ENCODE assay signal across 14 cellular contexts in the genomic region with DNA sequence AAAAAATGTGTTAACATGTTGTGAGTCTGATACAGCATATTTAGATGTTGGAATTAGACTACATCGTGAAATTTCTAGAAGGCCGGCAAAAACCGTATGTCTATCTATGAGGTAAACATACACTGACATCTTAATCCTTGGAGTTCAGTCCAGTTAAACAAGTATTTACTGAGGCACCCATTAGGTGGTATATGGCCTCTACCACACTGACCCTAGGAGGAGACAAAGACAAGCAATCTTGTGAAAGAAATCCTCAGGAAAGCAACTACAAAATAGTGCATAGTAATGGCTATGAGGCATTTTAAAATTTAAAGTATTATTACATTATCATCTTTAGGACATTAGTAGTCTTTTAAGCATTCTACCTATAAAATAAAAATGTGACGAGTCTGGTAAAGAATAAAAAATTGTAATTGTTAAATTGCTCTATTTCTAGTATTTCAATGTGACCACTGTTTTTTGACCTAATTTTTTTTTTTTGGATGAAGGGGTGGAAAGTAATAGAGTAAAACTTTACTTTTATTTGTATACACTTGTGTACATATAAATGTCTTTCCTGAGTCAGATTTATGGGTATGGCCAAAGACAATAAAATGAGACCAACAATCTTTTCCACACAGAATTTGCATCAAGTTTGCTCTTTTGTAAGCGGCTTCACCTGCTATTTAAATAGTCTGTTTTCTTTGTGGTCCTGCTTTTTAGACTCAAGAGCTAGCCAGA. TPM values are rescaled to one million over a fixed set of nuclear protein-coding genes. Genes with fewer than 3 reads are reported as not detected.
DNase-seq lines count a peak whose midpoint lies in the region; ATAC-seq, FAIRE-seq and TF ChIP-seq lines count a peak whose summit lies in the region.
"Had no signal": no experiment of that assay in that cellular context is flagged by ENCODE, and none has a peak within 500 bp of the region (broad histone marks: within the 10 kb centered on the region; RNA-seq: fewer than 3 reads in every experiment).

No MANE protein-coding gene starts in this region.

- H3K9me3 Mint-ChIP-seq in HFFc6 = no peaks in the 10 kb centered on the region
- H3K9me3 Mint-ChIP-seq: CD4-positive, alpha-beta T cell; stimulated activated effector memory CD8-positive, alpha-beta T cell treated with anti-CD3 and anti-CD28 coated beads, Interleukin-12 subunit alpha, Interleukin-12 subunit beta, amount 100 ng/mL, for 72 hours had no signal

- intact Hi-C loops in HepG2 (cut with micrococcal nuclease; ENCODE audit: unreplicated experiment) = no loop called here

- no peaks in the 10 kb centered on the region for H4K20me1 ChIP-seq in HepG2 (ENCODE audit: insufficient read depth, low read length)

- no peak for TF ChIP-seq RAD21 in HepG2 (CRISPR knock-in tag; IDR thresholded peaks at IDR 0.05)

- no peaks in the 10 kb centered on the region for H3K79me2 ChIP-seq in HepG2 (ENCODE audit: insufficient read depth, low read length)

- H3K27me3 ChIP-seq in HepG2 (ENCODE audit: control insufficient read depth in 1 of 2, insufficient read depth in 2 of 2, low read length in 2 of 2) = no peaks in the 10 kb centered on the region
- H3K27me3 ChIP-seq: ascending aorta had no signal

- H3K4me1 Mint-ChIP-seq in HFFc6 (ENCODE audit: low read depth) = peaks cover 26% of the 10 kb centered on the region

- ATAC-seq in HepG2 = no peak
- ATAC-seq in GM21576 (IDR thresholded peaks at IDR 0.05; ENCODE audit: unreplicated experiment) = no peak
- ATAC-seq in HG02678 (IDR thresholded peaks at IDR 0.05; ENCODE audit: unreplicated experiment) = no peak
- ATAC-seq: mucosa of descending colon; stimulated activated effector memory CD8-positive, alpha-beta T cell treated with anti-CD3 and anti-CD28 coated beads, Interleukin-12 subunit alpha, Interleukin-12 subunit beta, amount 100 ng/mL, for 72 hours; T-helper 17 cell had no signal

- peak; percentile 12 for FAIRE-seq in HepG2 (lab: Jason Lieb, UNC)

- POLR2A ChIA-PET in HepG2 (lab: Yijun Ruan, JAX) = no interaction called here

- 94% methylated on average over 5 of the region's 5 CpGs for WGBS in HepG2 (ENCODE audit: low lambda C conversion rate)

- H3K27ac Mint-ChIP-seq in HFFc6 = peak overlapping the region; percentile 61
- H3K27ac Mint-ChIP-seq: CD4-positive, alpha-beta T cell; stimulated activated effector memory CD8-positive, alpha-beta T cell treated with anti-CD3 and anti-CD28 coated beads, Interleukin-12 subunit alpha, Interleukin-12 subunit beta, amount 100 ng/mL, for 72 hours; T-helper 17 cell had no signal

- no peak overlapping the region for H3K9ac ChIP-seq in HepG2 (ENCODE audit: insufficient read depth, low read depth, low read length)

- CTCF ChIA-PET in HepG2 (lab: Yijun Ruan, JAX; ENCODE audit: low intra/inter-chr PET ratio, low total read pairs) = no interaction called here

- H3K36me3 ChIP-seq in HepG2 (replicated peaks in 1 of 2; ENCODE audit: control insufficient read depth in 1 of 2, insufficient read depth in 2 of 2, low read length in 2 of 2) = no peaks in the 10 kb centered on the region
- H3K36me3 ChIP-seq: ascending aorta had no signal

- H3K27ac ChIP-seq in caudate nucleus (ENCODE audit: low read depth, low read length) (peak overlapping the region; percentile 1), HepG2 (ENCODE audit: extremely low read length, insufficient read depth, low read length) (no peak overlapping the region)

- TF ChIP-seq CTCF in AG09319 (IDR thresholded peaks at IDR 0.05; ENCODE audit: low read depth, low read length) (peak; percentile 19), HFFc6 (IDR thresholded peaks at IDR 0.05) (no peak), HepG2 (CRISPR knock-in tag; IDR thresholded peaks at IDR 0.05) (no peak)

- in situ Hi-C loops in HepG2 (cut with HindIII; ENCODE audit: extremely low pct_ligation_motif_present, low pct_unique_long_range_greater_than_20kb) = no loop called here

- H3K36me3 Mint-ChIP-seq in HFFc6 (ENCODE audit: low read depth) = peaks cover 10% of the 10 kb centered on the region

- no TSS peak for BruUV-seq in HepG2 (replicated peaks; lab: Mats Ljungman, UMichigan)

- TF ChIP-seq EP300 in HepG2 (IDR thresholded peaks at IDR 0.05; ENCODE audit: low read depth in 2 of 2, low read length in 2 of 2) = no peak
- TF ChIP-seq EP300 in HepG2 (CRISPR knock-in tag; IDR thresholded peaks at IDR 0.05; ENCODE audit: borderline replicate concordance) = no peak

- no peaks in the 10 kb centered on the region for H3K9me3 ChIP-seq in HepG2 (ENCODE audit: low read length)
- H3K9me3 ChIP-seq: ascending aorta, mucosa of descending colon had no signal

- TF ChIP-seq POLR2A in HepG2 (IDR thresholded peaks at IDR 0.05; ENCODE audit: insufficient read depth in 1 of 2, low read depth in 2 of 2, low read length in 2 of 2) = no peak

- no peak overlapping the region for H3K4me2 ChIP-seq in HepG2 (ENCODE audit: low read depth, low read length)

- no peak overlapping the region for H2AFZ ChIP-seq in HepG2 (ENCODE audit: low read length)

- DNase-seq in AG09319 (ENCODE audit: extremely low read depth, low read depth) = no peak
- no peak for DNase-seq in HFFc6
- DNase-seq in caudate nucleus (lab: John Stamatoyannopoulos, UW) = no peak
- no peak for DNase-seq in HepG2 (ENCODE audit: low spot score)
- DNase-seq in NCI-H2171 treated with DMSO at 0.1 percent for 48 hours (lab: John Stamatoyannopoulos, UW) = no peak
- no peak for DNase-seq in NCI-H2107 treated with DMSO at 0.1 percent for 48 hours (lab: John Stamatoyannopoulos, UW; ENCODE audit: unreplicated experiment)
- DNase-seq: CD4-positive, alpha-beta T cell; mucosa of descending colon; NCI-H82; T-helper 17 cell had no signal

- H3K4me1 ChIP-seq in HepG2 (ENCODE audit: insufficient read depth, low read length) = peaks cover 10% of the 10 kb centered on the region

- no peaks in the 10 kb centered on the region; the same call in 1 of the 2 replicates for H3K27me3 Mint-ChIP-seq in HFFc6 (ENCODE audit: insufficient read depth)
- H3K27me3 Mint-ChIP-seq: CD4-positive, alpha-beta T cell; T-helper 17 cell had no signal

- H3K4me3 ChIP-seq in HepG2 (replicated peaks in 1 of 3; ENCODE audit: insufficient read depth in 1 of 3, low read depth in 2 of 3, low read length in 3 of 3) = no peak overlapping the region
- H3K4me3 ChIP-seq: ascending aorta, mucosa of descending colon had no signal

- no peak overlapping the region for H3K4me3 Mint-ChIP-seq in HFFc6
- H3K4me3 Mint-ChIP-seq: CD4-positive, alpha-beta T cell; stimulated activated effector memory CD8-positive, alpha-beta T cell treated with anti-CD3 and anti-CD28 coated beads, Interleukin-12 subunit alpha, Interleukin-12 subunit beta, amount 100 ng/mL, for 72 hours; T-helper 17 cell had no signal

TF ChIP-seq in HepG2, 621 proteins besides CTCF, POLR2A, EP300 and RAD21 (continues in another document):
- TF ChIP-seq, protein P1, sequence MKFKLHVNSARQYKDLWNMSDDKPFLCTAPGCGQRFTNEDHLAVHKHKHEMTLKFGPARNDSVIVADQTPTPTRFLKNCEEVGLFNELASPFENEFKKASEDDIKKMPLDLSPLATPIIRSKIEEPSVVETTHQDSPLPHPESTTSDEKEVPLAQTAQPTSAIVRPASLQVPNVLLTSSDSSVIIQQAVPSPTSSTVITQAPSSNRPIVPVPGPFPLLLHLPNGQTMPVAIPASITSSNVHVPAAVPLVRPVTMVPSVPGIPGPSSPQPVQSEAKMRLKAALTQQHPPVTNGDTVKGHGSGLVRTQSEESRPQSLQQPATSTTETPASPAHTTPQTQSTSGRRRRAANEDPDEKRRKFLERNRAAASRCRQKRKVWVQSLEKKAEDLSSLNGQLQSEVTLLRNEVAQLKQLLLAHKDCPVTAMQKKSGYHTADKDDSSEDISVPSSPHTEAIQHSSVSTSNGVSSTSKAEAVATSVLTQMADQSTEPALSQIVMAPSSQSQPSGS (CRISPR knock-in tag; IDR thresholded peaks at IDR 0.05) = no peak
- TF ChIP-seq, protein P2, sequence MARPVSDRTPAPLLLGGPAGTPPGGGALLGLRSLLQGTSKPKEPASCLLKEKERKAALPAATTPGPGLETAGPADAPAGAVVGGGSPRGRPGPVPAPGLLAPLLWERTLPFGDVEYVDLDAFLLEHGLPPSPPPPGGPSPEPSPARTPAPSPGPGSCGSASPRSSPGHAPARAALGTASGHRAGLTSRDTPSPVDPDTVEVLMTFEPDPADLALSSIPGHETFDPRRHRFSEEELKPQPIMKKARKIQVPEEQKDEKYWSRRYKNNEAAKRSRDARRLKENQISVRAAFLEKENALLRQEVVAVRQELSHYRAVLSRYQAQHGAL (CRISPR knock-in tag; IDR thresholded peaks at IDR 0.05; ENCODE audit: not compliant biosample characterization) = no peak
- TF ChIP-seq GATAD2A (CRISPR knock-in tag; IDR thresholded peaks at IDR 0.05) (no peak), ZFP36L1 (CRISPR knock-in tag; IDR thresholded peaks at IDR 0.05) (no peak), DNMT1 (CRISPR knock-in tag; IDR thresholded peaks at IDR 0.05) (no peak)

RNA-seq across cellular contexts. Expression of gene KATNAL1, which starts 50.5 kb away (rescaled TPM):
- 10 to 100 TPM; 48.2 to 71.4 (median 61.2) TPM for total RNA-seq in HFFc6 (2021; fragmentation: NEBNext Ultra II Directional; extraction: Animal tissue kit (Norgen Biotek cat#: 25700))
- total RNA-seq in HepG2 (2016; rRNA removed; fragmentation: Illumina TruSeq; extraction: Trizol) = 11.8 and 13.9 TPM in 2 replicates
- total RNA-seq in HepG2 (2016; cell fraction: cytosol; rRNA removed; fragmentation: Illumina TruSeq; extraction: Trizol; ENCODE audit: low read depth) = 19.6 and 22.7 TPM in 2 replicates
- 10.8 and 15.5 TPM in 2 replicates for total RNA-seq in HepG2 (2016; cell fraction: insoluble cytoplasmic fraction; rRNA removed; fragmentation: Illumina TruSeq; extraction: Trizol)
- total RNA-seq in HepG2 (2016; cell fraction: membrane; rRNA removed; fragmentation: Illumina TruSeq; extraction: Trizol) = 15.8 and 20.3 TPM in 2 replicates
- total RNA-seq in HepG2 (2016; cell fraction: nucleus; rRNA removed; fragmentation: Illumina TruSeq; extraction: Trizol) = 16.2 and 19.5 TPM in 2 replicates
- polyA plus RNA-seq in HepG2 (2011; rRNA removed) = 2.8 and 3.2 TPM in 2 replicates
- polyA plus RNA-seq in HepG2 (2011; cell fraction: cytosol; rRNA removed) = 1.6 and 2.2 TPM in 2 replicates
- 2.9 and 3.5 TPM in 2 replicates for polyA plus RNA-seq in HepG2 (2011; cell fraction: nucleus; rRNA removed)
- 2.6 and 4.0 TPM in 2 replicates for polyA plus RNA-seq in HepG2 (2012)
- 4.6 and 4.7 TPM in 2 replicates for polyA plus RNA-seq in HepG2 (2016; cell fraction: cytosol; fragmentation: Illumina TruSeq; extraction: Trizol; ENCODE audit: low read depth)
- polyA plus RNA-seq in HepG2 (2016; cell fraction: insoluble cytoplasmic fraction; fragmentation: Illumina TruSeq; extraction: Trizol; ENCODE audit: low read depth) = 6.3 and 6.7 TPM in 2 replicates
- polyA plus RNA-seq in HepG2 (2016; cell fraction: membrane; fragmentation: Illumina TruSeq; extraction: Trizol; ENCODE audit: low read depth) = 6.3 and 7.2 TPM in 2 replicates
- polyA plus RNA-seq in HepG2 (2016; cell fraction: nucleus; fragmentation: Illumina TruSeq; extraction: Trizol; ENCODE audit: insufficient read depth, low read depth) = 6.7 and 8.5 TPM in 2 replicates
- polyA minus RNA-seq in HepG2 (2011; rRNA and poly(A)+ RNA removed; ENCODE audit: low replicate concordance) = 1.8 and 3.2 TPM in 2 replicates
- polyA minus RNA-seq in HepG2 (2011; cell fraction: cytosol; rRNA and poly(A)+ RNA removed) = 3.5 and 6.6 TPM in 2 replicates
- 15.3 and 19.6 TPM in 2 replicates for polyA minus RNA-seq in HepG2 (2011; cell fraction: nucleus; rRNA and poly(A)+ RNA removed)
